Comparison of ENCODE assay signal across 15 cellular contexts in genomic region chr10:114691442-114691941, GRCh38. TPM values are rescaled to one million over a fixed set of nuclear protein-coding genes. Genes with fewer than 3 reads are reported as not detected.
DNase-seq lines count a peak whose midpoint lies in the region; ATAC-seq and TF ChIP-seq lines count a peak whose summit lies in the region.
"Had no signal": no experiment of that assay in that cellular context is flagged by ENCODE, and none has a peak within 500 bp of the region (broad histone marks: within the 10 kb centered on the region; RNA-seq: fewer than 3 reads in every experiment).

No MANE protein-coding gene starts in this region.

- no peaks in the 10 kb centered on the region for H3K36me3 Mint-ChIP-seq in activated T-helper 2 cell treated with anti-CD3 and anti-CD28 coated beads, Interferon-gamma antibody, Interleukin-2, Interleukin-4, amounts not matched to agents 10 μg/mL and 5 μg/mL and 100 μg/mL, durations not matched to agents 14 hours and 24 hours and 36 hours (ENCODE audit: low read depth)

- no peak overlapping the region for H3K27ac Mint-ChIP-seq in activated T-helper 2 cell treated with anti-CD3 and anti-CD28 coated beads, Interferon-gamma antibody, Interleukin-2, Interleukin-4, amounts not matched to agents 10 μg/mL and 5 μg/mL and 100 μg/mL, durations not matched to agents 14 hours and 24 hours and 36 hours
- H3K27ac Mint-ChIP-seq: activated CD8-positive, alpha-beta T cell treated with anti-CD3 and anti-CD28 coated beads for 36 hours; CD4-positive, alpha-beta T cell had no signal

- H2BK5ac ChIP-seq in mesendoderm (ENCODE audit: low read length), result no peak overlapping the region

- no peaks in the 10 kb centered on the region for H3K79me1 ChIP-seq in mesendoderm (ENCODE audit: low read length)

- H3K4me2 ChIP-seq in mesendoderm (ENCODE audit: low read length), result no peak overlapping the region

- no peak overlapping the region for H2BK120ac ChIP-seq in mesendoderm (ENCODE audit: low read depth, low read length)

- no peak overlapping the region for H3K4ac ChIP-seq in mesendoderm (ENCODE audit: low read depth, low read length)

- no peaks in the 10 kb centered on the region for H3K9me3 Mint-ChIP-seq in activated T-helper 2 cell treated with anti-CD3 and anti-CD28 coated beads, Interferon-gamma antibody, Interleukin-2, Interleukin-4, amounts not matched to agents 10 μg/mL and 5 μg/mL and 100 μg/mL, durations not matched to agents 14 hours and 24 hours and 36 hours
- H3K9me3 Mint-ChIP-seq: activated CD8-positive, alpha-beta T cell treated with anti-CD3 and anti-CD28 coated beads for 36 hours; CD4-positive, alpha-beta T cell; nephron had no signal

- H3K27me3 ChIP-seq in mesendoderm (ENCODE audit: insufficient read depth, low read length, poor library complexity), result no peaks in the 10 kb centered on the region

- H3K9ac ChIP-seq in mesendoderm (ENCODE audit: low read length), result no peak overlapping the region

- no peaks in the 10 kb centered on the region for H3K36me3 ChIP-seq in mesendoderm (ENCODE audit: control insufficient read depth, insufficient read depth, low read length)

- TF ChIP-seq CTCF in choroid plexus epithelial cell (conservative IDR thresholded peaks at IDR 0.05; ENCODE audit: low read depth, low read length), result no peak

- WGBS in mesendoderm (ENCODE audit: extremely low coverage, insufficient coverage, low lambda C conversion rate), result no CpG with 5 or more reads among the region's 1 CpG

- intact Hi-C loops in activated T-helper 2 cell treated with anti-CD3 and anti-CD28 coated beads, Interferon-gamma antibody, Interleukin-2, Interleukin-4, amounts not matched to agents 10 μg/mL and 5 μg/mL and 100 μg/mL, durations not matched to agents 14 hours and 24 hours and 36 hours (cut with micrococcal nuclease), result no loop called here

- H3K18ac ChIP-seq in mesendoderm (ENCODE audit: low read length), result no peak overlapping the region

- H3K56ac ChIP-seq in mesendoderm (ENCODE audit: low read length), result no peak overlapping the region

- no peak overlapping the region for H2AK5ac ChIP-seq in mesendoderm (ENCODE audit: low read length)

- H3K4me3 Mint-ChIP-seq in activated T-helper 2 cell treated with anti-CD3 and anti-CD28 coated beads, Interferon-gamma antibody, Interleukin-2, Interleukin-4, amounts not matched to agents 10 μg/mL and 5 μg/mL and 100 μg/mL, durations not matched to agents 14 hours and 24 hours and 36 hours (ENCODE audit: low read depth), result no peak overlapping the region
- H3K4me3 Mint-ChIP-seq: activated CD8-positive, alpha-beta T cell treated with anti-CD3 and anti-CD28 coated beads for 36 hours; CD4-positive, alpha-beta T cell; nephron had no signal

- H3K4me3 ChIP-seq in choroid plexus epithelial cell (ENCODE audit: low read depth, low read length), result no peak overlapping the region
- no peak overlapping the region for H3K4me3 ChIP-seq in mesendoderm (ENCODE audit: low read length)

- H2BK15ac ChIP-seq in mesendoderm (replicated peaks; ENCODE audit: low read depth), result no peak overlapping the region

- no peaks in the 10 kb centered on the region for H3K79me2 ChIP-seq in mesendoderm (ENCODE audit: control insufficient read depth, insufficient read depth, low read length)

- peaks cover 11% of the 10 kb centered on the region for H3K4me1 Mint-ChIP-seq in activated T-helper 2 cell treated with anti-CD3 and anti-CD28 coated beads, Interferon-gamma antibody, Interleukin-2, Interleukin-4, amounts not matched to agents 10 μg/mL and 5 μg/mL and 100 μg/mL, durations not matched to agents 14 hours and 24 hours and 36 hours (ENCODE audit: low read depth)

- no peak overlapping the region for H4K8ac ChIP-seq in mesendoderm (ENCODE audit: low read depth, low read length)

- peak; percentile 76 for DNase-seq in ELR (ENCODE audit: low read depth)
- DNase-seq in NCI-H226, result peak; percentile 29
- DNase-seq in choroid plexus epithelial cell (ENCODE audit: low read depth), result peak; percentile 63
- peak; percentile 82 for DNase-seq in mesendoderm
- DNase-seq in OCI-M2 (lab: John Stamatoyannopoulos, UW; ENCODE audit: unreplicated experiment), result no peak
- no peak for DNase-seq in activated T-helper 2 cell treated with anti-CD3 and anti-CD28 coated beads, Interferon-gamma antibody, Interleukin-2, Interleukin-4, amounts not matched to agents 10 μg/mL and 5 μg/mL and 100 μg/mL, durations not matched to agents 14 hours and 24 hours and 36 hours (ENCODE audit: low spot score)
- DNase-seq in iPS-NIHi11 (ENCODE audit: low spot score), result no peak
- DNase-seq: activated CD8-positive, alpha-beta T cell treated with anti-CD3 and anti-CD28 coated beads for 36 hours; activated gamma-delta T cell treated with Interleukin-2 at 50 U/mL for 16 hours; caudate nucleus; CD4-positive, alpha-beta T cell; small intestine had no signal

- H3K4me1 ChIP-seq in mesendoderm (ENCODE audit: control insufficient read depth, low read depth, low read length), result peaks cover 2% of the 10 kb centered on the region

- no peak overlapping the region for H3K27ac ChIP-seq in mesendoderm (ENCODE audit: low read depth, low read length)
- H3K27ac ChIP-seq: RWPE1 had no signal

- peaks cover 18% of the 10 kb centered on the region for H3K27me3 Mint-ChIP-seq in activated T-helper 2 cell treated with anti-CD3 and anti-CD28 coated beads, Interferon-gamma antibody, Interleukin-2, Interleukin-4, amounts not matched to agents 10 μg/mL and 5 μg/mL and 100 μg/mL, durations not matched to agents 14 hours and 24 hours and 36 hours (ENCODE audit: low read depth)
- H3K27me3 Mint-ChIP-seq: activated CD8-positive, alpha-beta T cell treated with anti-CD3 and anti-CD28 coated beads for 36 hours had no signal

- ATAC-seq in GM21528 (IDR thresholded peaks at IDR 0.05; ENCODE audit: low FRiP score, unreplicated experiment), result no peak
- ATAC-seq: activated CD8-positive, alpha-beta T cell treated with anti-CD3 and anti-CD28 coated beads for 36 hours had no signal

- no peak overlapping the region for H3K23ac ChIP-seq in mesendoderm (ENCODE audit: low read length)

- H4K5ac ChIP-seq in mesendoderm (ENCODE audit: low read length), result no peak overlapping the region

RNA-seq across cellular contexts. Expression of gene ABLIM1, which starts 33.4 kb away (rescaled TPM):
- polyA plus RNA-seq in mesendoderm (2013, experiment 1 of 2), result 49.1 TPM
- polyA plus RNA-seq in mesendoderm (2013, experiment 2 of 2), result 50.3 TPM
- total RNA-seq in activated T-helper 2 cell treated with anti-CD3 and anti-CD28 coated beads, Interferon-gamma antibody, Interleukin-2, Interleukin-4, amounts not matched to agents 10 μg/mL and 5 μg/mL and 100 μg/mL, durations not matched to agents 14 hours and 24 hours and 36 hours, result 37.9 and 39.8 TPM in 2 replicates

Comparison
In these comparisons a context has a peak if more than half of its experiments do, and no peak if none do; other contexts are left out.
1. DNase-seq: peak in ELR (single experiment), NCI-H226 (single experiment), choroid plexus epithelial cell (single experiment) and mesendoderm (single experiment); none in OCI-M2 (single experiment), activated T-helper 2 cell treated with anti-CD3 and anti-CD28 coated beads, Interferon-gamma antibody, Interleukin-2, Interleukin-4, amounts not matched to agents 10 μg/mL and 5 μg/mL and 100 μg/mL, durations not matched to agents 14 hours and 24 hours and 36 hours (single experiment) and iPS-NIHi11 (single experiment).